ENCODE assay signal across 19 cellular contexts in the genomic region with DNA sequence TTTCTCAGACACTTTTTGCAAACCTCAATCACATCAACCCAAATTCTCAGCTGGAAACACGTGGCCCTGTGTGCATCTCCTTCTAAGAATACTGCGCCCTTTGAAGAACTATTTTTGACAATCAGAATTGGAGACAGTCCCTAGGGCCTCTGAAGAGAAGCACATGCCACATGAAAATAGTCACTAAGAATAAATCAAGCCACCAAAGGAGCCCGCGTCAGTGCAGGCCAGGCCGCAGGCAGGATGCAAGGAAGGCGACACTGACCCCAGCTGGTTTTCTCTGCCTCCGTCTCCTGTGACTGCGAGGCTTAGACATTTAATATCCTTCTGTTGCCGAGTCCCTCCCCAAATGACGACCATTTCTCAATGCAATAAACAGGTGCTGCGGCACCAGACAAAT.
DNase-seq lines count a peak whose midpoint lies in the region; ATAC-seq and TF ChIP-seq lines count a peak whose summit lies in the region.
"Had no signal": no experiment of that assay in that cellular context is flagged by ENCODE, and none has a peak within 500 bp of the region (broad histone marks: within the 10 kb centered on the region; RNA-seq: fewer than 3 reads in every experiment).

No MANE protein-coding gene starts in this region.

- no peaks in the 10 kb centered on the region for H3K9me3 Mint-ChIP-seq in chondrocyte (ENCODE audit: low read depth)
- H3K9me3 Mint-ChIP-seq: activated naive CD8-positive, alpha-beta T cell treated with anti-CD3 and anti-CD28 coated beads for 36 hours had no signal

- no peak overlapping the region for H2AFZ ChIP-seq in smooth muscle cell (ENCODE audit: low read depth)
- H2AFZ ChIP-seq: GM23248 had no signal

- peak overlapping the region; percentile 57 for H3K27ac Mint-ChIP-seq in chondrocyte (ENCODE audit: unreplicated experiment)
- H3K27ac Mint-ChIP-seq: activated naive CD8-positive, alpha-beta T cell treated with anti-CD3 and anti-CD28 coated beads for 36 hours; T-helper 1 cell treated with Interleukin-12 subunit alpha and Interleukin-12 subunit beta and Interleukin-4 antibody, amounts not matched to agents 30 μg/mL and 1 μg/mL, for 36 hours had no signal

- H3K36me3 ChIP-seq in right atrium auricular region: no peaks in the 10 kb centered on the region
- no peaks in the 10 kb centered on the region for H3K36me3 ChIP-seq in smooth muscle cell (ENCODE audit: low read depth)
- H3K36me3 ChIP-seq: breast epithelium, uterus had no signal

- no peaks in the 10 kb centered on the region for H3K79me2 ChIP-seq in smooth muscle cell (ENCODE audit: low read depth)

- no peaks in the 10 kb centered on the region for H3K36me3 Mint-ChIP-seq in chondrocyte (ENCODE audit: low read depth)
- H3K36me3 Mint-ChIP-seq: activated naive CD8-positive, alpha-beta T cell treated with anti-CD3 and anti-CD28 coated beads for 36 hours had no signal

- H4K20me1 ChIP-seq in smooth muscle cell (ENCODE audit: low read depth): no peaks in the 10 kb centered on the region

- 53% methylated on average over 11 of the region's 11 CpGs for whole genome bisulfite sequencing in right cardiac atrium
- WGBS in smooth muscle cell (ENCODE audit: low lambda C conversion rate): 67% methylated on average over 11 of the region's 11 CpGs

- no peaks in the 10 kb centered on the region for H3K27me3 Mint-ChIP-seq in chondrocyte (ENCODE audit: low read depth)

- no peak overlapping the region for H3K27ac ChIP-seq in right atrium auricular region
- no peak overlapping the region for H3K27ac ChIP-seq in right cardiac atrium (ENCODE audit: low read length)
- H3K27ac ChIP-seq in smooth muscle cell (ENCODE audit: low read depth): peak overlapping the region; percentile 23
- H3K27ac ChIP-seq: breast epithelium, GM23248, uterus had no signal

- H3K9ac ChIP-seq in smooth muscle cell (ENCODE audit: low read depth): no peak overlapping the region
- H3K9ac ChIP-seq: GM23248 had no signal

- no peak overlapping the region for H3K4me3 ChIP-seq in right atrium auricular region
- no peak overlapping the region for H3K4me3 ChIP-seq in right cardiac atrium (ENCODE audit: low read length)
- H3K4me3 ChIP-seq in smooth muscle cell: no peak overlapping the region
- H3K4me3 ChIP-seq: breast epithelium, dorsolateral prefrontal cortex, GM23248, uterus had no signal

- peaks cover 14% of the 10 kb centered on the region for H3K4me1 Mint-ChIP-seq in chondrocyte (ENCODE audit: low read depth)
- H3K4me1 Mint-ChIP-seq: activated naive CD8-positive, alpha-beta T cell treated with anti-CD3 and anti-CD28 coated beads for 36 hours had no signal

- H3K4me1 ChIP-seq in right atrium auricular region (no peaks in the 10 kb centered on the region), right cardiac atrium (ENCODE audit: control insufficient read depth, insufficient read depth, low read length) (no peaks in the 10 kb centered on the region), smooth muscle cell (ENCODE audit: low read depth) (no peaks in the 10 kb centered on the region)
- H3K4me1 ChIP-seq: breast epithelium, uterus had no signal

- intact Hi-C loops in right cardiac atrium (cut with DNase I): no loop called here

- no peak for TF ChIP-seq CTCF in right atrium auricular region (IDR thresholded peaks at IDR 0.05)
- TF ChIP-seq CTCF in chondrocyte (IDR thresholded peaks at IDR 0.05): peak; percentile 65
- no peak for TF ChIP-seq CTCF in smooth muscle cell (IDR thresholded peaks at IDR 0.05; ENCODE audit: borderline replicate concordance, insufficient read depth, poor library complexity, severe bottlenecking)

- H3K4me3 Mint-ChIP-seq in chondrocyte (ENCODE audit: unreplicated experiment): no peak overlapping the region
- H3K4me3 Mint-ChIP-seq: activated naive CD8-positive, alpha-beta T cell treated with anti-CD3 and anti-CD28 coated beads for 36 hours; T-helper 1 cell treated with Interleukin-12 subunit alpha and Interleukin-12 subunit beta and Interleukin-4 antibody, amounts not matched to agents 30 μg/mL and 1 μg/mL, for 36 hours had no signal

- H3K9me3 ChIP-seq in right atrium auricular region: no peaks in the 10 kb centered on the region
- H3K9me3 ChIP-seq in right cardiac atrium (ENCODE audit: control insufficient read depth, low read length): no peaks in the 10 kb centered on the region
- H3K9me3 ChIP-seq in smooth muscle cell (replicated peaks; ENCODE audit: low read depth): no peaks in the 10 kb centered on the region
- H3K9me3 ChIP-seq: breast epithelium, uterus had no signal

- H3K27me3 ChIP-seq in right atrium auricular region (no peaks in the 10 kb centered on the region), right cardiac atrium (ENCODE audit: control insufficient read depth, insufficient read depth) (no peaks in the 10 kb centered on the region), smooth muscle cell (ENCODE audit: low read depth) (no peaks in the 10 kb centered on the region)
- H3K27me3 ChIP-seq: breast epithelium, dorsolateral prefrontal cortex, uterus had no signal

- DNase-seq in right atrium auricular region (ENCODE audit: low spot score) (peak; percentile 47), right cardiac atrium (no peak), chondrocyte (ENCODE audit: low spot score) (no peak), myocyte (ENCODE audit: low read depth) (peak; percentile 86), smooth muscle cell (lab: John Stamatoyannopoulos, UW; ENCODE audit: unreplicated experiment) (no peak), GM19238 (ENCODE audit: insufficient read length, low spot score) (no peak), hippocampal formation (lab: John Stamatoyannopoulos, UW) (no peak), SIG-M5 (lab: John Stamatoyannopoulos, UW) (no peak)
- DNase-seq: activated CD4-positive, CD25-positive, alpha-beta regulatory T cell; activated naive CD8-positive, alpha-beta T cell treated with anti-CD3 and anti-CD28 coated beads for 36 hours; dorsolateral prefrontal cortex; GM23248; midbrain; NCI-H1417 treated with DMSO at 0.1 percent for 48 hours; stimulated activated CD4-positive, alpha-beta T cell treated with anti-CD3 and anti-CD28 coated beads, Interleukin-2, amount 100 ng/mL, for 48 hours; uterus had no signal

- no peak overlapping the region for H3K4me2 ChIP-seq in smooth muscle cell

- H3F3A ChIP-seq in smooth muscle cell (ENCODE audit: low read depth): peaks cover 12% of the 10 kb centered on the region

- ATAC-seq in right cardiac atrium: no peak
- ATAC-seq: sciatic nerve had no signal

Comparison
In these comparisons a context has a peak if more than half of its experiments do, and no peak if none do; other contexts are left out.
1. DNase-seq: peak in right atrium auricular region (single experiment) and myocyte (single experiment); none in right cardiac atrium (0 of 3), chondrocyte (single experiment), smooth muscle cell (single experiment), GM19238 (single experiment), hippocampal formation (0 of 2) and SIG-M5 (single experiment).